ENCODE assay signal across 2 cellular contexts in the genomic region with DNA sequence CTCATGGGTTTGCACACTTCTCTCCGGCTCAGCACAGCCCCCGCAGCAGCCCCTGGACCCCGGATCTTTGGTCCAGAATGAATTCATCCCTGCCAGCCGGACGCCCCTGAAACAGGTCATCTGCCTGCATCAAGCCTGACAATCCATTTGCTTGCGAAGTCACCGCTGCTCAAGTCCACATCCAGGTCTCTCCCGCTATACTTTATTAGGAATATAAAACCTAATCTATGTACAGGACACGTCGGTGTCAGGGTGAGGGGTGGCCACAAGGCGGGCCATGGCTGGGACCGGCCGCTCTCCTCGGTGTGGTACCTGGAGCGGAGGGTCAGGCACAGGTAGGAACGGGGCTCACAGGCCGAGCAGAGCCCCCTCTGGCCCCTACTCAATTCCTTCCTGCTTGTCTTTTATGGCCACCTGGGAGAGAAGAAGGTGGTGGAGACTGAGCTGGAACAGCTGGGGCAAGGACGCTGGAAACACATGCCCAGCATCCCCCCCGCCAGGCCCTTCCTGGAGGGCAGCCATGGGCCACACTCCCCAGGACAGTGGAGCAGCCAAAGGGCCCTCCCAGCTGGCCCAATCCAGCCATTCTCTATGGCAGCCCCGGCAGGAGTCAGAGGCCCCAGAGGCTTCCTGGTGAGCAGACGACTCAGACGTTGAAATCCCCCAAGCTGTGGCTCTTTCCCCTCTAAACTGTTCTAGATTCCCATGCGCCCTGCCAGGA.
TF ChIP-seq lines count a peak whose summit lies in the region.

No MANE protein-coding gene starts in this region.

TF ChIP-seq in SK-N-SH treated with all-trans-retinoic acid at 6 μM for 48 hours, 23 proteins besides CTCF, POLR2A, EP300 and RAD21 (continued from another document):
- TF ChIP-seq PPARA (CRISPR knock-in tag; IDR thresholded peaks at IDR 0.05; ENCODE audit: borderline replicate concordance), result no peak
- TF ChIP-seq, protein P1, sequence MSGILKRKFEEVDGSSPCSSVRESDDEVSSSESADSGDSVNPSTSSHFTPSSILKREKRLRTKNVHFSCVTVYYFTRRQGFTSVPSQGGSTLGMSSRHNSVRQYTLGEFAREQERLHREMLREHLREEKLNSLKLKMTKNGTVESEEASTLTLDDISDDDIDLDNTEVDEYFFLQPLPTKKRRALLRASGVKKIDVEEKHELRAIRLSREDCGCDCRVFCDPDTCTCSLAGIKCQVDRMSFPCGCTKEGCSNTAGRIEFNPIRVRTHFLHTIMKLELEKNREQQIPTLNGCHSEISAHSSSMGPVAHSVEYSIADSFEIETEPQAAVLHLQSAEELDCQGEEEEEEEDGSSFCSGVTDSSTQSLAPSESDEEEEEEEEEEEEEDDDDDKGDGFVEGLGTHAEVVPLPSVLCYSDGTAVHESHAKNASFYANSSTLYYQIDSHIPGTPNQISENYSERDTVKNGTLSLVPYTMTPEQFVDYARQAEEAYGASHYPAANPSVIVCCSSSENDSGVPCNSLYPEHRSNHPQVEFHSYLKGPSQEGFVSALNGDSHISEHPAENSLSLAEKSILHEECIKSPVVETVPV (CRISPR knock-in tag; IDR thresholded peaks at IDR 0.05), result no peak
- TF ChIP-seq TOX (CRISPR knock-in tag; IDR thresholded peaks at IDR 0.05; ENCODE audit: borderline replicate concordance), result no peak
- TF ChIP-seq ISL1 (CRISPR knock-in tag; IDR thresholded peaks at IDR 0.05), result no peak
- no peak for TF ChIP-seq ZFP30 (CRISPR knock-in tag; IDR thresholded peaks at IDR 0.05)

TF ChIP-seq in HEK293, 187 proteins besides CTCF, POLR2A, EP300 and RAD21 (continued from another document):
- TF ChIP-seq ZNF335 (tag by site-specific recombination; conservative IDR thresholded peaks at IDR 0.05) (no peak), GLIS2 (tag by site-specific recombination; IDR thresholded peaks at IDR 0.05) (peak; percentile 59), ZNF341 (tag by site-specific recombination; IDR thresholded peaks at IDR 0.05; ENCODE audit: low read depth) (peak; percentile 32), REPIN1 (tag by site-specific recombination; IDR thresholded peaks at IDR 0.05; ENCODE audit: low read depth) (no peak), GLIS1 (tag by site-specific recombination; IDR thresholded peaks at IDR 0.05) (peak; percentile 84), ZNF140 (tag by site-specific recombination; IDR thresholded peaks at IDR 0.05) (no peak), ZNF580 (tag by site-specific recombination; IDR thresholded peaks at IDR 0.05) (no peak), ZNF423 (tag by site-specific recombination; IDR thresholded peaks at IDR 0.05) (no peak), ZNF366 (tag by site-specific recombination; conservative IDR thresholded peaks at IDR 0.05) (no peak), ZNF560 (tag by site-specific recombination; IDR thresholded peaks at IDR 0.05; ENCODE audit: borderline replicate concordance) (no peak)
- TF ChIP-seq, protein P2, sequence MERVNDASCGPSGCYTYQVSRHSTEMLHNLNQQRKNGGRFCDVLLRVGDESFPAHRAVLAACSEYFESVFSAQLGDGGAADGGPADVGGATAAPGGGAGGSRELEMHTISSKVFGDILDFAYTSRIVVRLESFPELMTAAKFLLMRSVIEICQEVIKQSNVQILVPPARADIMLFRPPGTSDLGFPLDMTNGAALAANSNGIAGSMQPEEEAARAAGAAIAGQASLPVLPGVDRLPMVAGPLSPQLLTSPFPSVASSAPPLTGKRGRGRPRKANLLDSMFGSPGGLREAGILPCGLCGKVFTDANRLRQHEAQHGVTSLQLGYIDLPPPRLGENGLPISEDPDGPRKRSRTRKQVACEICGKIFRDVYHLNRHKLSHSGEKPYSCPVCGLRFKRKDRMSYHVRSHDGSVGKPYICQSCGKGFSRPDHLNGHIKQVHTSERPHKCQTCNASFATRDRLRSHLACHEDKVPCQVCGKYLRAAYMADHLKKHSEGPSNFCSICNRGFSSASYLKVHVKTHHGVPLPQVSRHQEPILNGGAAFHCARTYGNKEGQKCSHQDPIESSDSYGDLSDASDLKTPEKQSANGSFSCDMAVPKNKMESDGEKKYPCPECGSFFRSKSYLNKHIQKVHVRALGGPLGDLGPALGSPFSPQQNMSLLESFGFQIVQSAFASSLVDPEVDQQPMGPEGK (tag by site-specific recombination; IDR thresholded peaks at IDR 0.05), result no peak
TF ChIP-seq in HEK293: peak in this region for 4.
